ENCODE assay signal across 9 cellular contexts in the genomic region with DNA sequence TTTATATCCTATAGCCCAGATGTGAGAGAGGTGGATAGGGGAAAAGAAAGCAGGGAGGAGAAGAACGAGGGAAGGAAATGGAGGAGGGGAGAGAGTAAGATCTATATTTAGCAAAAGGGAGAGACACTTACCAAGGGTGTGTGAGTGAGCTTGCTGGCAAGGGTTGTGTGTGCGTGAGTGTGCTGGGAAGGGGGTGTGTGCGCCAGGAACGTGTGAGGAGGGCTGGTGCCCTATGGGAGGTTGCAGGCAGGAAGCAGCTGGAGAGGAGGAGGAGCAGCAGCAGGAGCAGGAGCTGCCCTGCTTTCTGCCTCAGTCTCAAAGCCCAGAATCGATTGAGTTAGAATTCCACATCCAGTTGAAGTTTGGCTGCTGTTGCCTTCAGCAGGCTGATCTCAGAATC.
DNase-seq lines count a peak whose midpoint lies in the region; ATAC-seq and TF ChIP-seq lines count a peak whose summit lies in the region.
"Had no signal": no experiment of that assay in that cellular context is flagged by ENCODE, and none has a peak within 500 bp of the region (broad histone marks: within the 10 kb centered on the region; RNA-seq: fewer than 3 reads in every experiment).

No MANE protein-coding gene starts in this region.

- peak overlapping the region; percentile 2; the same call in 1 of the 2 replicates for H3K9ac ChIP-seq in MM.1S (ENCODE audit: low read length)

- H3F3A ChIP-seq in MM.1S (ENCODE audit: insufficient read depth, low read length) = peaks cover 14% of the 10 kb centered on the region; the same call in 1 of the 2 replicates

- no peaks in the 10 kb centered on the region for H3K9me2 ChIP-seq in MM.1S (replicated peaks; ENCODE audit: insufficient read depth, low read length)

- H3K27ac Mint-ChIP-seq in nephron = peak overlapping the region; percentile 25 to 71 (median 39)

- POLR2A ChIA-PET in AG04450 (lab: Yijun Ruan, JAX) = interaction anchor here (1.0 kb wide), 1 partner anchor 25 kb away, joined by 3 read pairs; no protein-coding TSS in a partner anchor

- peak overlapping the region; percentile 18 to 61 (median 29) for H3K4me3 Mint-ChIP-seq in nephron

- H3K9me3 Mint-ChIP-seq in nephron = no peaks in the 10 kb centered on the region

- in situ Hi-C loops in GM13976 (cut with MboI; ENCODE audit: low sequenced_read_pairs, unreplicated experiment) = no loop called here

- no peaks in the 10 kb centered on the region for H3K9me3 ChIP-seq in AG04450 (ENCODE audit: control insufficient read depth, insufficient read depth, low read length)
- H3K9me3 ChIP-seq in MM.1S (replicated peaks; ENCODE audit: insufficient read depth, low read length) = no peaks in the 10 kb centered on the region

- CTCF ChIA-PET in AG04450 (lab: Charles Lee) = interaction anchor here (1.2 to 2.1 kb wide), 3 partner anchors 12 to 442 kb away, joined by 4 to 5 read pairs (median 5); no protein-coding TSS in a partner anchor

- H3K79me2 ChIP-seq in MM.1S (ENCODE audit: low read length) = no peaks in the 10 kb centered on the region

- H3K36me3 ChIP-seq in MM.1S (replicated peaks; ENCODE audit: insufficient read depth, low read length) = no peaks in the 10 kb centered on the region

- H3K27me3 ChIP-seq in AG04450 (ENCODE audit: control insufficient read depth, insufficient read depth, low read length) (no peaks in the 10 kb centered on the region), MM.1S (replicated peaks; ENCODE audit: insufficient read depth, low read length) (no peaks in the 10 kb centered on the region)

- H3K4me1 ChIP-seq in MM.1S (ENCODE audit: low read length) = peaks cover 20% of the 10 kb centered on the region

- no peaks in the 10 kb centered on the region for H3K27me3 Mint-ChIP-seq in nephron (ENCODE audit: low read depth)

- peak; percentile 37 for DNase-seq in AG04450 (ENCODE audit: low read depth, low spot score)
- no peak for DNase-seq in MM.1S
- DNase-seq in GM13976 (ENCODE audit: low spot score) = no peak
- no peak for DNase-seq in activated CD4-positive, alpha-beta T cell treated with anti-CD3 and anti-CD28 coated beads, Interleukin-2, amount 50 U/mL, for 1 hour
- DNase-seq: DMS53 had no signal

- TF ChIP-seq CTCF in AG04450 (IDR thresholded peaks at IDR 0.05; ENCODE audit: low read depth, low read length) (no peak), MM.1S (IDR thresholded peaks at IDR 0.05; ENCODE audit: low read length) (no peak), nephron (IDR thresholded peaks at IDR 0.05; ENCODE audit: unreplicated experiment in 3 of 3) (no peak), GM13976 (IDR thresholded peaks at IDR 0.05; ENCODE audit: borderline replicate concordance, control extremely low read depth, extremely low read depth, insufficient read depth, missing control alignments) (no peak)

- H3K4me2 ChIP-seq in MM.1S (ENCODE audit: low read depth, low read length) = peak overlapping the region; percentile 75

- H3K4me3 ChIP-seq in AG04450 (ENCODE audit: low read depth, low read length) (peak overlapping the region; percentile 36), MM.1S (ENCODE audit: low read length) (peak overlapping the region; percentile 32)

- peaks cover 24% of the 10 kb centered on the region for H3K4me1 Mint-ChIP-seq in nephron

- no peaks in the 10 kb centered on the region for H3K36me3 Mint-ChIP-seq in nephron (ENCODE audit: low read depth)

- H2AFZ ChIP-seq in MM.1S (ENCODE audit: low read length) = 0 out of 2 replicates have a peak overlapping the region, but pooled peaks have one; percentile 16

- H3K27ac ChIP-seq in AG04450 (ENCODE audit: low read depth, low read length) (peak overlapping the region; percentile 52), MM.1S (ENCODE audit: low read length) (peak overlapping the region; percentile 45; the same call in 1 of the 2 replicates)

- no peaks in the 10 kb centered on the region for H4K20me1 ChIP-seq in MM.1S (ENCODE audit: insufficient read depth, low read length)

- peak; percentile 58 for ATAC-seq in esophagus mucosa
- no peak for ATAC-seq in HG03469 (IDR thresholded peaks at IDR 0.05; ENCODE audit: unreplicated experiment)
- ATAC-seq in HG02884 (IDR thresholded peaks at IDR 0.05; ENCODE audit: unreplicated experiment) = no peak
